In the genomic region with DNA sequence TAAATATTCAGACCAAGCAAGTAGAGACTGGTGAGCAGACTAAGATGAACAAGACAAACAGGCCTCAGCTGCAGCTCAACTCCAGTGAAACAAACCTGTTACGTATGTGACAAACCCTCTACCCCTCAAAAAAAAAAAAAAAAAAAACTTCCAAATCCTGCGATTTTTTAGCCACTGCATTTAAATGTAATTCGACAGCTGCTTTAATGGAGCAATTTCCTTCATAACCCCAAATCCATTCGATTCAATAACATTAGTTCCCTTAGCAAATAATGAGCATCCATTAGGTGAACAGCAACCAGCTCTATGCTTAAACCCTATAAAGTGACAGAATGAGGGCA, we compare ENCODE assay signal across 15 cellular contexts.
DNase-seq lines count a peak whose midpoint lies in the region; FAIRE-seq and TF ChIP-seq lines count a peak whose summit lies in the region.
"Had no signal": no experiment of that assay in that cellular context is flagged by ENCODE, and none has a peak within 500 bp of the region (broad histone marks: within the 10 kb centered on the region; RNA-seq: fewer than 3 reads in every experiment).

No MANE protein-coding gene starts in this region.

- H3K9me3 ChIP-seq in BLaER1 treated with 17β-estradiol and CSF1 and Interleukin-3, amounts not matched to agents 10 nM and 100 nM (replicated peaks in 1 of 11): peaks cover 0 to 13% (median 0%) of the 10 kb centered on the region in 11 experiments; a peak in 5 of 22 replicates
- no peaks in the 10 kb centered on the region for H3K9me3 ChIP-seq in MM.1S (replicated peaks; ENCODE audit: insufficient read depth, low read length)

- H3K79me2 ChIP-seq in MM.1S (ENCODE audit: low read length): no peaks in the 10 kb centered on the region

- H4K20me1 ChIP-seq in BLaER1 treated with 17β-estradiol and CSF1 and Interleukin-3, amounts not matched to agents 10 nM and 100 nM: peaks cover 0 to 3% (median 0%) of the 10 kb centered on the region in 11 experiments; a peak in 2 of 22 replicates
- no peaks in the 10 kb centered on the region for H4K20me1 ChIP-seq in MM.1S (ENCODE audit: insufficient read depth, low read length)

- H3K36me3 ChIP-seq in BLaER1 treated with 17β-estradiol and CSF1 and Interleukin-3, amounts not matched to agents 10 nM and 100 nM: peaks cover 0 to 9% (median 0%) of the 10 kb centered on the region in 11 experiments; a peak in 3 of 22 replicates
- no peaks in the 10 kb centered on the region for H3K36me3 ChIP-seq in MM.1S (replicated peaks; ENCODE audit: insufficient read depth, low read length)

- H3K9me2 ChIP-seq in MM.1S (replicated peaks; ENCODE audit: insufficient read depth, low read length): no peaks in the 10 kb centered on the region

- peak overlapping the region in 10 of 11 experiments; percentile 62 to 85 (median 72); a peak in 20 of 22 replicates for H3K27ac ChIP-seq in BLaER1 treated with 17β-estradiol and CSF1 and Interleukin-3, amounts not matched to agents 10 nM and 100 nM
- H3K27ac ChIP-seq in MM.1S (ENCODE audit: low read length): no peak overlapping the region
- H3K27ac ChIP-seq: GM23248 had no signal

- H3K4me1 ChIP-seq in BLaER1 treated with 17β-estradiol and CSF1 and Interleukin-3, amounts not matched to agents 10 nM and 100 nM: peaks cover 48 to 83% (median 74%) of the 10 kb centered on the region in 10 experiments
- H3K4me1 ChIP-seq in MM.1S (ENCODE audit: low read length): peaks cover 42% of the 10 kb centered on the region

- peak; percentile 81 for FAIRE-seq in islet of Langerhans (lab: Jason Lieb, UNC)
- FAIRE-seq: D721Med, GM12892 had no signal

- peak overlapping the region; percentile 56 to 92 (median 82) for H3K4me2 ChIP-seq in BLaER1 treated with 17β-estradiol and CSF1 and Interleukin-3, amounts not matched to agents 10 nM and 100 nM
- peak overlapping the region; percentile 32 for H3K4me2 ChIP-seq in MM.1S (ENCODE audit: low read depth, low read length)

- H3K27me3 ChIP-seq in BLaER1 treated with 17β-estradiol and CSF1 and Interleukin-3, amounts not matched to agents 10 nM and 100 nM: no peaks in the 10 kb centered on the region
- no peaks in the 10 kb centered on the region; the same call in 1 of the 2 replicates for H3K27me3 ChIP-seq in MM.1S (replicated peaks; ENCODE audit: insufficient read depth, low read length)

- H3K9ac ChIP-seq in BLaER1 treated with 17β-estradiol and CSF1 and Interleukin-3, amounts not matched to agents 10 nM and 100 nM: peak overlapping the region in 6 of 11 experiments; percentile 37 to 67 (median 46); a peak in 7 of 22 replicates
- no peak overlapping the region for H3K9ac ChIP-seq in MM.1S (ENCODE audit: low read length)
- H3K9ac ChIP-seq: GM23248 had no signal

- no peak for TF ChIP-seq CTCF in MM.1S (IDR thresholded peaks at IDR 0.05; ENCODE audit: low read length)

- no peak overlapping the region for H2AFZ ChIP-seq in MM.1S (ENCODE audit: low read length)
- H2AFZ ChIP-seq: GM23248 had no signal

- H3K4me3 ChIP-seq in BLaER1 treated with 17β-estradiol and CSF1 and Interleukin-3, amounts not matched to agents 10 nM and 100 nM: peak overlapping the region in 1 of 10 experiments; percentile 32; a peak in 1 of 20 replicates
- no peak overlapping the region for H3K4me3 ChIP-seq in MM.1S (ENCODE audit: low read length)
- H3K4me3 ChIP-seq: GM23248 had no signal

- DNase-seq in NCI-H1436 treated with DMSO at 0.1 percent for 48 hours (lab: John Stamatoyannopoulos, UW): peak; percentile 85
- DNase-seq in NCI-H1436 (lab: John Stamatoyannopoulos, UW): no peak
- no peak for DNase-seq in MM.1S
- no peak for DNase-seq in NCI-H526 treated with DMSO at 0.1 percent for 48 hours (lab: John Stamatoyannopoulos, UW)
- no peak for DNase-seq in activated CD4-positive, alpha-beta T cell treated with anti-CD3 and anti-CD28 coated beads for 4 hours
- DNase-seq in stimulated activated CD8-positive, alpha-beta memory T cell treated with anti-CD3 and anti-CD28 coated beads, Interleukin-4, amount 100 ng/mL, for 48 hours: no peak
- DNase-seq: 8988T, GDM1, NCI-H1694 treated with DMSO at 0.1 percent for 48 hours, NCI-H82 had no signal

- H3F3A ChIP-seq in MM.1S (ENCODE audit: insufficient read depth, low read length): peaks cover 32% of the 10 kb centered on the region
